ENCODE assay signal across 11 cellular contexts in genomic region chrX:39726810-39727209, GRCh38.
DNase-seq lines count a peak whose midpoint lies in the region; ATAC-seq, FAIRE-seq and TF ChIP-seq lines count a peak whose summit lies in the region.
"Had no signal": no experiment of that assay in that cellular context is flagged by ENCODE, and none has a peak within 500 bp of the region (broad histone marks: within the 10 kb centered on the region; RNA-seq: fewer than 3 reads in every experiment).

No MANE protein-coding gene starts in this region.

- WGBS in GM23248 (ENCODE audit: low coverage in 1 of 2, low lambda C conversion rate in 2 of 2, missing lambda C conversion rate in 2 of 2), 2 experiments: 0 to 5% methylated on average over 3 of the region's 3 CpGs
- WGBS in small intestine, 3 donors: 59 to 76% (median 70%) methylated on average over 3 of the region's 3 CpGs

- H4K20me1 ChIP-seq in GM23248 (ENCODE audit: insufficient read depth): no peaks in the 10 kb centered on the region
- H4K20me1 ChIP-seq in endothelial cell of umbilical vein (replicated peaks; ENCODE audit: control insufficient read depth, extremely low read depth, insufficient read depth, low read length): no peaks in the 10 kb centered on the region

- CTCF ChIA-PET in endothelial cell of umbilical vein (lab: Charles Lee): interaction anchor here (2.4 kb wide), 1 partner anchor 22 kb away, joined by 7 read pairs; no protein-coding TSS in a partner anchor

- peak; percentile 70 for ATAC-seq in sciatic nerve
- no peak for ATAC-seq in HG02981 (IDR thresholded peaks at IDR 0.05; ENCODE audit: unreplicated experiment)
- ATAC-seq: WTC11 had no signal

- peaks cover 38% of the 10 kb centered on the region for H3K4me1 ChIP-seq in GM23248 (ENCODE audit: insufficient read depth)
- H3K4me1 ChIP-seq in endothelial cell of umbilical vein (ENCODE audit: control insufficient read depth, extremely low read depth, insufficient read depth, low read length): peaks cover 33% of the 10 kb centered on the region
- peaks cover 0 to 6% of the 10 kb centered on the region in 2 donors for H3K4me1 ChIP-seq in small intestine (ENCODE audit: control insufficient read depth in 2 of 2, insufficient read depth in 1 of 2, low read depth in 1 of 2, low read length in 1 of 2)

- H3K9me3 ChIP-seq in GM23248 (ENCODE audit: low read depth) (no peaks in the 10 kb centered on the region), endothelial cell of umbilical vein (replicated peaks; ENCODE audit: control insufficient read depth, insufficient read depth, low read length) (no peaks in the 10 kb centered on the region), small intestine (ENCODE audit: control insufficient read depth, low read depth) (no peaks in the 10 kb centered on the region)

- no TSS peak for BruUV-seq in endothelial cell of umbilical vein (replicated peaks; lab: Mats Ljungman, UMichigan)

- peak overlapping the region; percentile 71 for H3K27ac ChIP-seq in GM23248
- no peak overlapping the region for H3K27ac ChIP-seq in endothelial cell of umbilical vein (ENCODE audit: insufficient read depth, low read depth, low read length)
- peak overlapping the region in 1 of 2 donors; percentile 58 for H3K27ac ChIP-seq in small intestine (ENCODE audit: low read depth in 1 of 2, low read length in 1 of 2)

- TF ChIP-seq POLR2A in endothelial cell of umbilical vein (IDR thresholded peaks at IDR 0.05; ENCODE audit: low read depth, low read length): no peak

- H3K9ac ChIP-seq in GM23248: peak overlapping the region; percentile 49; the same call in 1 of the 2 replicates
- H3K9ac ChIP-seq in endothelial cell of umbilical vein (replicated peaks; ENCODE audit: extremely low read depth, insufficient read depth, low read length): no peak overlapping the region

- no peak overlapping the region for H3K4me2 ChIP-seq in GM23248 (ENCODE audit: unreplicated experiment)
- no peak overlapping the region for H3K4me2 ChIP-seq in endothelial cell of umbilical vein (ENCODE audit: insufficient read depth, low read length)

- POLR2A ChIA-PET in endothelial cell of umbilical vein (lab: Charles Lee): no interaction called here

- in situ Hi-C loops in GM23248 (cut with MboI): loop anchor here (25.0 kb wide), 1 partner anchor 535 kb away; no protein-coding TSS in a partner anchor

- DNase-seq in GM23248 (peak; percentile 74), NCI-H69 (lab: John Stamatoyannopoulos, UW) (peak; percentile 87), endothelial cell of umbilical vein (ENCODE audit: low read depth, low spot score) (peak; percentile 43), sciatic nerve (ENCODE audit: low spot score) (no peak), germinal center (ENCODE audit: low spot score) (no peak), small intestine (no peak)
- DNase-seq: effector CD8-positive, alpha-beta T cell; immature natural killer cell; stimulated activated CD4-positive, alpha-beta T cell treated with anti-CD3 and anti-CD28 coated beads, Interleukin-4, amount 100 ng/mL, for 1 hour had no signal

- no peak overlapping the region for H3K4me3 ChIP-seq in GM23248
- no peak overlapping the region for H3K4me3 ChIP-seq in endothelial cell of umbilical vein (replicated peaks in 1 of 3; ENCODE audit: insufficient read depth in 1 of 3, low read depth in 1 of 3, low read length in 3 of 3)
- no peak overlapping the region for H3K4me3 ChIP-seq in small intestine (ENCODE audit: low read depth in 1 of 2, low read length in 2 of 2)

- intact Hi-C loops in endothelial cell of umbilical vein (cut with micrococcal nuclease): loop anchor here (5.0 kb wide), 1 partner anchor 40 kb away; no protein-coding TSS in a partner anchor
- intact Hi-C loops in sciatic nerve (cut with DNase I): no loop called here

- FAIRE-seq in endothelial cell of umbilical vein (lab: Jason Lieb, UNC): peak; percentile 86
- no peak for FAIRE-seq in small intestine (lab: Jason Lieb, UNC)

- no peaks in the 10 kb centered on the region for H3K9me2 ChIP-seq in GM23248 (ENCODE audit: insufficient read depth)

- H3F3A ChIP-seq in GM23248 (ENCODE audit: insufficient read depth): peaks cover 21% of the 10 kb centered on the region

- dilution Hi-C loops in endothelial cell of umbilical vein (cut with MboI; ENCODE audit: extremely low pct_ligation_motif_present, low sequenced_read_pairs): no loop called here

- H3K36me3 ChIP-seq in GM23248 (ENCODE audit: low read depth) (no peaks in the 10 kb centered on the region), endothelial cell of umbilical vein (ENCODE audit: control insufficient read depth in 2 of 2, extremely low read depth in 1 of 2, insufficient read depth in 2 of 2, low read length in 2 of 2) (no peaks in the 10 kb centered on the region), small intestine (ENCODE audit: control insufficient read depth in 2 of 2, insufficient read depth in 2 of 2, low read length in 2 of 2) (no peaks in the 10 kb centered on the region)

- H3K79me2 ChIP-seq in GM23248 (ENCODE audit: insufficient read depth): no peaks in the 10 kb centered on the region
- H3K79me2 ChIP-seq in endothelial cell of umbilical vein (ENCODE audit: control insufficient read depth, insufficient read depth, low read length): no peaks in the 10 kb centered on the region

- TF ChIP-seq CTCF in endothelial cell of umbilical vein (IDR thresholded peaks at IDR 0.05; ENCODE audit: extremely low read depth in 1 of 2, insufficient read depth in 1 of 2, low read depth in 1 of 2, low read length in 2 of 2): no peak

- no peak overlapping the region for H2AFZ ChIP-seq in GM23248
- no peak overlapping the region for H2AFZ ChIP-seq in endothelial cell of umbilical vein (ENCODE audit: low read depth, low read length)

- H3K9me1 ChIP-seq in endothelial cell of umbilical vein (replicated peaks; ENCODE audit: control insufficient read depth, extremely low read depth, insufficient read depth, low read length): no peaks in the 10 kb centered on the region

- H3K27me3 ChIP-seq in GM23248 (replicated peaks; ENCODE audit: insufficient read depth) (no peaks in the 10 kb centered on the region), endothelial cell of umbilical vein (ENCODE audit: control insufficient read depth in 2 of 2, insufficient read depth in 2 of 2, low read length in 2 of 2) (no peaks in the 10 kb centered on the region), small intestine (ENCODE audit: control insufficient read depth in 2 of 2, insufficient read depth in 2 of 2, low read length in 2 of 2) (no peaks in the 10 kb centered on the region)

TF ChIP-seq in endothelial cell of umbilical vein, 7 proteins besides CTCF, POLR2A, EP300 and RAD21:
- TF ChIP-seq GATA2 (IDR thresholded peaks at IDR 0.05; ENCODE audit: insufficient read depth, insufficient read length, low read depth, low read length): no peak
- TF ChIP-seq EZH2 (IDR thresholded peaks at IDR 0.05; ENCODE audit: borderline replicate concordance, low read depth, low read length, severe bottlenecking): no peak
- no peak for TF ChIP-seq POLR2AphosphoS5 (IDR thresholded peaks at IDR 0.05; ENCODE audit: insufficient read depth, low read depth, low read length)
- no peak for TF ChIP-seq MYC (IDR thresholded peaks at IDR 0.05; ENCODE audit: low read depth, low read length)
- TF ChIP-seq, protein P1, sequence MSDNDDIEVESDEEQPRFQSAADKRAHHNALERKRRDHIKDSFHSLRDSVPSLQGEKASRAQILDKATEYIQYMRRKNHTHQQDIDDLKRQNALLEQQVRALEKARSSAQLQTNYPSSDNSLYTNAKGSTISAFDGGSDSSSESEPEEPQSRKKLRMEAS (IDR thresholded peaks at IDR 0.05; ENCODE audit: insufficient read depth, insufficient read length): no peak
- no peak for TF ChIP-seq JUN (IDR thresholded peaks at IDR 0.05; ENCODE audit: borderline replicate concordance, insufficient read depth, insufficient read length, low read depth)
- TF ChIP-seq FOS (IDR thresholded peaks at IDR 0.05; ENCODE audit: borderline replicate concordance, insufficient read depth, low read length): no peak

Comparison
In these comparisons a context has a peak if more than half of its experiments do, and no peak if none do; other contexts are left out.
1. DNase-seq: peak in GM23248 (single experiment), NCI-H69 (single experiment) and endothelial cell of umbilical vein (single experiment); none in sciatic nerve (single experiment), germinal center (single experiment) and small intestine (single experiment).